In the genomic region with DNA sequence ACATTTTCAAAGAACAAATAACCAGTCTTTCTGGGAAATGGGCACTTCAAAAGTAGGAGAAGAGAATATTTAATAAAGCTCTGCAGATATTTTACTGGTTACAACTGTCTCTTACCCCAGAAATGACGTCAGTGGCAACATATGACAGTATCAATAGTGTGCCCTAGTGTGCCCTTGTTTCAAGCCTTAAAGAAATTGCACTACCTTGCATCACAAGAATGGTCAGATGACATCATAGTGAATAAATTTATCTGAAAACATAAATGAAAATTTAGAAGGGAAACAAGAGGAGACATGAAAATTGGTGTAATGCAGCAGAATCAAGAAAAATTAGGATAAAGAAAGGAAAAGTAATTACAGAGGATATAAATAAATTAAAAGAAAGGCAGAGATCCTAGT, we compare ENCODE assay signal across 19 cellular contexts.
"Had no signal": no experiment of that assay in that cellular context is flagged by ENCODE, and none has a peak within 500 bp of the region (broad histone marks: within the 10 kb centered on the region; RNA-seq: fewer than 3 reads in every experiment).

No MANE protein-coding gene starts in this region.

- H3K4me3 ChIP-seq: hepatocyte, psoas muscle, spleen, stomach, thoracic aorta had no signal

- DNase-seq: effector memory CD8-positive, alpha-beta T cell; foreskin melanocyte; head of caudate nucleus; mammary epithelial cell; naive thymus-derived CD4-positive, alpha-beta T cell; nephron progenitor cell; psoas muscle; retina; spleen; stimulated activated CD4-positive, alpha-beta T cell treated with anti-CD3 and anti-CD28 coated beads, Interleukin-15, amount 100 ng/mL, for 24 hours; stimulated activated CD4-positive, alpha-beta T cell treated with anti-CD3 and anti-CD28 coated beads, Interleukin-1b, Interleukin-23, amount 100 ng/mL, for 48 hours; stimulated activated CD4-positive, alpha-beta T cell treated with anti-CD3 and anti-CD28 coated beads, Interleukin-4, amount 100 ng/mL, for 24 hours; stomach; substantia nigra; trophoblast cell had no signal

- H3K27ac ChIP-seq: hepatocyte, psoas muscle, spleen, stomach, thoracic aorta had no signal

- H3K9me3 ChIP-seq: psoas muscle, stomach, thoracic aorta had no signal

- H2AFZ ChIP-seq: hepatocyte had no signal

- ATAC-seq: effector memory CD8-positive, alpha-beta T cell; naive thymus-derived CD4-positive, alpha-beta T cell; psoas muscle; sciatic nerve; stimulated activated memory B cell treated with anti-CD40 and anti-IgM and Interleukin-4, amounts not matched to agents 10 μg/mL and 1 μg/mL and 100 μg/mL, for 72 hours had no signal

- H3K4me2 ChIP-seq: hepatocyte had no signal

- H3K36me3 ChIP-seq: spleen, stomach, thoracic aorta had no signal

- H3K27me3 ChIP-seq: hepatocyte, spleen, stomach had no signal
